In the genomic region with DNA sequence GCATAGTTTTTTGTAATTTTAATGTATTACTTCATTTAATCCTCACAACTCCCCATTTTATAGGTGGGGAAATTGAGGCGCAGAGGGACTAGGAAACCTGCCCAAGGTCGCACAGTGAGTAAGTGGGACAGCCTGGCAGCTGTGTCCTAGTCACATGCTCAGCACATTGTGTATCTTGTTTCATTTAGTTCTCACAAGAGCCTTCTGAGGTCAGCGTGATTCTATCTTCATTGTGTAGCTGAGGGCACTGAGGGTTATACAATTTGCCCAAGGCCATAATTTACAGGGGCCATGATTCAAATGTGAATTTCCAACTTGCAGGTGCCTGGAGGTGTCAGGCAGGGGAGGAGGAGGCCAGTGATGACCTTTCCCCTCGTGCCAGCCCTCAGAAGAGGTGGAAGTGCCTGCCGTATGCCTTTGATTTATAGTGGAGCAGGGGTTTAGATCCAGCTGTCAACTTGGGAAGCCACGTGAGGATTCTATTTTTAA, we compare ENCODE assay signal across 24 cellular contexts. TPM values are rescaled to one million over a fixed set of nuclear protein-coding genes. Genes with fewer than 3 reads are reported as not detected.
DNase-seq lines count a peak whose midpoint lies in the region; ATAC-seq and TF ChIP-seq lines count a peak whose summit lies in the region.
"Had no signal": no experiment of that assay in that cellular context is flagged by ENCODE, and none has a peak within 500 bp of the region (broad histone marks: within the 10 kb centered on the region; RNA-seq: fewer than 3 reads in every experiment).

No MANE protein-coding gene starts in this region.

- TF ChIP-seq CTCF in coronary artery (IDR thresholded peaks at IDR 0.05) = no peak
- TF ChIP-seq CTCF in A673 (conservative IDR thresholded peaks at IDR 0.05; ENCODE audit: low read depth, low read length) = no peak

- peak overlapping the region in 1 of 3 donors; percentile 54 for H3K9ac ChIP-seq in skeletal muscle tissue (ENCODE audit: low read depth in 1 of 3, low read length in 3 of 3)
- H3K9ac ChIP-seq: neural progenitor cell had no signal

- intact Hi-C loops in A673 (cut with micrococcal nuclease; ENCODE audit: unreplicated experiment) = no loop called here

- CTCF ChIA-PET in A673 (lab: Charles Lee) = no interaction called here

- no peak overlapping the region for H3K4me3 ChIP-seq in coronary artery
- H3K4me3 ChIP-seq in skeletal muscle tissue (ENCODE audit: low read length in 3 of 3) = no peak overlapping the region
- H3K4me3 ChIP-seq in A673 (ENCODE audit: low read depth, low read length, poor library complexity, severe bottlenecking) = no peak overlapping the region
- H3K4me3 ChIP-seq: left ventricle myocardium inferior, MG63, neural progenitor cell, transverse colon had no signal

- DNase-seq in NCI-H1092 treated with DMSO at 0.1 percent for 48 hours (lab: John Stamatoyannopoulos, UW) (peak; percentile 18), NCI-H2227 treated with DMSO at 0.1 percent for 48 hours (lab: John Stamatoyannopoulos, UW) (peak; percentile 84), coronary artery (ENCODE audit: low spot score) (peak; percentile 33), AG20443 (ENCODE audit: low spot score) (no peak), A673 (ENCODE audit: low spot score) (no peak)
- DNase-seq: activated CD4-positive, alpha-beta T cell treated with anti-CD3 and anti-CD28 coated beads for 4 hours; activated CD8-positive, alpha-beta memory T cell treated with anti-CD3 and anti-CD28 coated beads, Interleukin-2, amount 10 ng/mL, durations not matched to agents 7 days and 5 days; activated naive CD8-positive, alpha-beta T cell treated with anti-CD3 and anti-CD28 coated beads for 36 hours; AML-193; COR-L47; left ventricle myocardium inferior; MG63; NCI-H187 treated with DMSO at 0.1 percent for 48 hours; NCI-H526; OCI-M1; Right ventricle myocardium superior; small intestine; stimulated activated CD4-positive, alpha-beta T cell treated with anti-CD3 and anti-CD28 coated beads, Interleukin-4, amount 100 ng/mL, for 1 hour; T-helper 1 cell; transverse colon had no signal

- H3K9me3 ChIP-seq in skeletal muscle tissue (ENCODE audit: control insufficient read depth in 3 of 3, low read length in 3 of 3) = no peaks in the 10 kb centered on the region
- H3K9me3 ChIP-seq in A673 (ENCODE audit: low read depth, low read length, poor library complexity, severe bottlenecking) = no peaks in the 10 kb centered on the region
- H3K9me3 ChIP-seq: left ventricle myocardium inferior, MG63, transverse colon had no signal

- H3K27ac ChIP-seq in coronary artery (no peak overlapping the region), skeletal muscle tissue (ENCODE audit: low read depth, low read length) (peak overlapping the region; percentile 93), A673 (ENCODE audit: low read depth, low read length, poor library complexity, severe bottlenecking) (no peak overlapping the region)
- H3K27ac ChIP-seq: left ventricle myocardium inferior, neural progenitor cell, transverse colon had no signal

- H3K36me3 ChIP-seq in skeletal muscle tissue (ENCODE audit: control insufficient read depth in 3 of 3, insufficient read depth in 3 of 3, low read length in 3 of 3) = no peaks in the 10 kb centered on the region
- H3K36me3 ChIP-seq in A673 (ENCODE audit: insufficient read depth, low read length, poor library complexity, severe bottlenecking) = no peaks in the 10 kb centered on the region
- H3K36me3 ChIP-seq: left ventricle myocardium inferior, MG63, neural progenitor cell, transverse colon had no signal

- H3K4me1 ChIP-seq in skeletal muscle tissue (ENCODE audit: control insufficient read depth in 3 of 3, insufficient read depth in 3 of 3, low read length in 3 of 3) (peaks cover 7 to 20% (median 20%) of the 10 kb centered on the region in 3 donors), A673 (ENCODE audit: insufficient read depth, low read length, poor library complexity, severe bottlenecking) (no peaks in the 10 kb centered on the region)
- H3K4me1 ChIP-seq: left ventricle myocardium inferior, transverse colon had no signal

- BruUV-seq in A673 (replicated peaks; lab: Mats Ljungman, UMichigan) = no TSS peak

- H3K27me3 ChIP-seq in skeletal muscle tissue (ENCODE audit: control insufficient read depth in 3 of 3, insufficient read depth in 3 of 3, low read length in 3 of 3) (no peaks in the 10 kb centered on the region), A673 (replicated peaks; ENCODE audit: insufficient read depth, low read depth, low read length, poor library complexity) (peaks cover 21% of the 10 kb centered on the region)
- H3K27me3 ChIP-seq: MG63, neural progenitor cell had no signal

- POLR2A ChIA-PET in A673 (lab: Charles Lee; ENCODE audit: low non-redundant PET) = no interaction called here

- ATAC-seq in GM19351 (IDR thresholded peaks at IDR 0.05; ENCODE audit: unreplicated experiment) = no peak
- ATAC-seq: activated CD8-positive, alpha-beta memory T cell treated with anti-CD3 and anti-CD28 coated beads, Interleukin-2, amount 10 ng/mL, durations not matched to agents 7 days and 5 days had no signal

RNA-seq across cellular contexts. Expression of a gene that starts 30.3 kb away (rescaled TPM):
- 3.1 TPM for total RNA-seq in skeletal muscle tissue
- total RNA-seq in A673 (2021) = not detected in 2 replicates
- total RNA-seq: activated CD8-positive, alpha-beta memory T cell treated with anti-CD3 and anti-CD28 coated beads, Interleukin-2, amount 10 ng/mL, durations not matched to agents 7 days and 5 days; activated naive CD8-positive, alpha-beta T cell treated with anti-CD3 and anti-CD28 coated beads for 36 hours had no signal

RNA-seq across cellular contexts. Expression of a gene that starts 51.9 kb away (rescaled TPM):
- total RNA-seq in skeletal muscle tissue (not detected), A673 (2021) (not detected in 2 replicates)
- total RNA-seq: activated CD8-positive, alpha-beta memory T cell treated with anti-CD3 and anti-CD28 coated beads, Interleukin-2, amount 10 ng/mL, durations not matched to agents 7 days and 5 days; activated naive CD8-positive, alpha-beta T cell treated with anti-CD3 and anti-CD28 coated beads for 36 hours; left ventricle myocardium inferior; pulmonary artery endothelial cell; Right ventricle myocardium superior had no signal

Comparison
In these comparisons a context has a peak if more than half of its experiments do, and no peak if none do; other contexts are left out.
1. DNase-seq: peak in NCI-H1092 treated with DMSO at 0.1 percent for 48 hours (single experiment), NCI-H2227 treated with DMSO at 0.1 percent for 48 hours (single experiment) and coronary artery (single experiment); none in AG20443 (single experiment) and A673 (single experiment).